In genomic region chr9:88013607-88014006, GRCh38 we compare ENCODE assay signal across 29 cellular contexts.
"Had no signal": no experiment of that assay in that cellular context is flagged by ENCODE, and none has a peak within 500 bp of the region (broad histone marks: within the 10 kb centered on the region; RNA-seq: fewer than 3 reads in every experiment).

No MANE protein-coding gene starts in this region.

- H3K27ac Mint-ChIP-seq: dendritic cell treated with granulocyte-macrophage colony-stimulating factor and Interleukin-4, amounts not matched to agents 40 ng/mL and 50 ng/mL, for 4 days; naive B cell had no signal

- ATAC-seq: effector memory CD8-positive, alpha-beta T cell; esophagus mucosa; gastrocnemius medialis; heart right ventricle; left lung; left ventricle myocardium superior; lower lobe of right lung had no signal

- H3K36me3 ChIP-seq: esophagus squamous epithelium, gastrocnemius medialis, heart right ventricle, left lung, lower lobe of right lung had no signal

- H3K9me3 Mint-ChIP-seq: dendritic cell treated with granulocyte-macrophage colony-stimulating factor and Interleukin-4, amounts not matched to agents 40 ng/mL and 50 ng/mL, for 4 days; effector memory CD8-positive, alpha-beta T cell; mesothelial cell of epicardium had no signal

- H3K4me1 ChIP-seq: esophagus squamous epithelium, gastrocnemius medialis, heart right ventricle, left lung, lower lobe of right lung had no signal

- FAIRE-seq: colon, endometrium, islet of Langerhans, kidney had no signal

- H3K4me3 ChIP-seq: coronary artery, esophagus squamous epithelium, gastrocnemius medialis, heart right ventricle, left lung, lower lobe of right lung, mucosa of descending colon had no signal

- H3K9me3 ChIP-seq: esophagus squamous epithelium, gastrocnemius medialis, lower lobe of right lung, mucosa of descending colon had no signal

- DNase-seq: effector CD8-positive, alpha-beta T cell; effector memory CD8-positive, alpha-beta T cell; erythroblast; esophagus squamous epithelium; foreskin fibroblast; foreskin melanocyte; gastrocnemius medialis; glutamatergic neuron; head of caudate nucleus; heart right ventricle; hippocampal formation; kidney; kidney glomerular epithelial cell; left colon; left lung; left ventricle myocardium superior; lower lobe of right lung; mesenchymal stem cell; mucosa of descending colon; naive B cell had no signal

- H3K27me3 ChIP-seq: esophagus squamous epithelium, gastrocnemius medialis, heart right ventricle, left lung had no signal

- H3K27ac ChIP-seq: coronary artery, epithelial cell of prostate, esophagus squamous epithelium, gastrocnemius medialis, heart right ventricle, left lung, lower lobe of right lung had no signal

- H3K4me3 Mint-ChIP-seq: dendritic cell treated with granulocyte-macrophage colony-stimulating factor and Interleukin-4, amounts not matched to agents 40 ng/mL and 50 ng/mL, for 4 days; effector memory CD8-positive, alpha-beta T cell; endodermal cell; mesothelial cell of epicardium had no signal

- H3K36me3 Mint-ChIP-seq: naive B cell had no signal
